In the genomic region with DNA sequence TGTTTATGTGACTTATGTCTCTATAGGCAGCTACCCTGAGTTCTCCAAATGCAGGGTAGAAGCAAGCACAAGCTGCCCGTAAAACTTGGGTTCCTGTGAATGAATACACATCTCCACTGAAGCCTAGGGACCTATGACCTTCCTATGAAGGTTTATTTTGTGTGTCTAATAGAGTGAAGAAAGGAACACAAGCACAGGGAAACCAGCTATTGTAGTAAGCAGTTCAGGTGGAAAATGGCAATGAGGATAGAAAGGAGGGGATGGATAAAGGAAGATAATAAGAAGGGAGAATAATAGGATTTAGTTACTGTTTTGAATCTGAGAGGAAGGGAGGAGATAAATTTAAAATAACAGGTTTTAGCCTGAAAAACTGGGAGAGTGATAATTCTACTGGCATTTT, we compare ENCODE assay signal across 20 cellular contexts. TPM values are rescaled to one million over a fixed set of nuclear protein-coding genes. Genes with fewer than 3 reads are reported as not detected.
DNase-seq lines count a peak whose midpoint lies in the region; ATAC-seq and TF ChIP-seq lines count a peak whose summit lies in the region.
"Had no signal": no experiment of that assay in that cellular context is flagged by ENCODE, and none has a peak within 500 bp of the region (broad histone marks: within the 10 kb centered on the region; RNA-seq: fewer than 3 reads in every experiment).

No MANE protein-coding gene starts in this region.

- H3K4me1 Mint-ChIP-seq in activated T-cell treated with anti-CD3 and anti-CD28 coated beads, Interleukin-2, amount 50 U/mL, for 24 hours (ENCODE audit: low read depth) = peaks cover 20% of the 10 kb centered on the region
- peaks cover 50% of the 10 kb centered on the region for H3K4me1 Mint-ChIP-seq in nephron

- intact Hi-C loops in gastrocnemius medialis (cut with DNase I; ENCODE audit: low total_unique reads) = loop anchor here (10.0 kb wide), 1 partner anchor 1857 kb away; the partner anchor contains the start of gene SLC38A1

- H3K4me3 Mint-ChIP-seq in activated T-cell treated with anti-CD3 and anti-CD28 coated beads, Interleukin-2, amount 50 U/mL, for 24 hours = peak overlapping the region; percentile 92
- H3K4me3 Mint-ChIP-seq in nephron = peak overlapping the region in 2 of 3 experiments; percentile 27 to 31

- H3K36me3 Mint-ChIP-seq in activated T-cell treated with anti-CD3 and anti-CD28 coated beads, Interleukin-2, amount 50 U/mL, for 24 hours (ENCODE audit: low read depth) = peaks cover 53% of the 10 kb centered on the region
- peaks cover 36% of the 10 kb centered on the region for H3K36me3 Mint-ChIP-seq in nephron (ENCODE audit: low read depth)

- no peaks in the 10 kb centered on the region for H3K9me3 ChIP-seq in gastrocnemius medialis

- no peak overlapping the region for H3K27ac Mint-ChIP-seq in activated T-cell treated with anti-CD3 and anti-CD28 coated beads, Interleukin-2, amount 50 U/mL, for 24 hours
- H3K27ac Mint-ChIP-seq in nephron = peak overlapping the region in 1 of 3 experiments; percentile 4

- peaks cover 0 to 12% of the 10 kb centered on the region in 2 donors for H3K36me3 ChIP-seq in gastrocnemius medialis

- no peak for TF ChIP-seq CTCF in nephron (IDR thresholded peaks at IDR 0.05; ENCODE audit: unreplicated experiment in 3 of 3)
- TF ChIP-seq CTCF in gastrocnemius medialis (IDR thresholded peaks at IDR 0.05 in 4 of 5, conservative IDR thresholded peaks at IDR 0.05 in 1 of 5) = no peak
- TF ChIP-seq CTCF in omental fat pad (IDR thresholded peaks at IDR 0.05) = no peak

- no peaks in the 10 kb centered on the region for H3K27me3 Mint-ChIP-seq in activated T-cell treated with anti-CD3 and anti-CD28 coated beads, Interleukin-2, amount 50 U/mL, for 24 hours
- no peaks in the 10 kb centered on the region for H3K27me3 Mint-ChIP-seq in nephron (ENCODE audit: low read depth)

- DNase-seq in activated T-cell treated with anti-CD3 and anti-CD28 coated beads, Interleukin-2, amount 50 U/mL, for 24 hours = no peak
- no peak for DNase-seq in activated T-cell treated with anti-CD3 and anti-CD28 coated beads, Interleukin-2, amount 50 U/mL, for 48 hours
- DNase-seq in NCI-H2227 treated with DMSO at 0.1 percent for 48 hours (lab: John Stamatoyannopoulos, UW) (peak; percentile 30), gastrocnemius medialis (no peak), dedifferentiated amniotic fluid mesenchymal stem cell (ENCODE audit: extremely low spot score) (no peak), omental fat pad (ENCODE audit: low spot score) (no peak)
- DNase-seq: AML-193; DMS79; GOT3; NCI-H1105; NCI-H187; NCI-H446 treated with DMSO at 0.1 percent for 48 hours; NK-92 treated with Interleukin-12 subunit alpha and Interleukin-12 subunit beta, amount 100 ng/mL, for 24 hours; SHP77 had no signal

- no peak for TF ChIP-seq POLR2A in gastrocnemius medialis (IDR thresholded peaks at IDR 0.05)

- peak overlapping the region; percentile 71 to 89 (median 86) for H3K4me3 ChIP-seq in gastrocnemius medialis
- H3K4me3 ChIP-seq: K562 had no signal

- H3K9me3 Mint-ChIP-seq in activated T-cell treated with anti-CD3 and anti-CD28 coated beads, Interleukin-2, amount 50 U/mL, for 24 hours = no peaks in the 10 kb centered on the region
- H3K9me3 Mint-ChIP-seq in nephron = no peaks in the 10 kb centered on the region

- peak overlapping the region; percentile 84 to 98 (median 93) for H3K27ac ChIP-seq in gastrocnemius medialis
- H3K27ac ChIP-seq: 22Rv1, C4-2B had no signal

- peaks cover 12 to 19% of the 10 kb centered on the region in 2 donors for H3K4me1 ChIP-seq in gastrocnemius medialis

- H3K27me3 ChIP-seq in gastrocnemius medialis = no peaks in the 10 kb centered on the region

- in situ Hi-C loops in gastrocnemius medialis (cut with MboI; ENCODE audit: low sequenced_read_pairs in 4 of 4) = no loop called here

- ATAC-seq in gastrocnemius medialis = no peak
- no peak for ATAC-seq in omental fat pad (ENCODE audit: low FRiP score)
- no peak for ATAC-seq in esophagus mucosa
- ATAC-seq: HCT116, K562 had no signal

RNA-seq across cellular contexts. Expression of gene PFKM, which starts 2.4 kb away (rescaled TPM):
- total RNA-seq in gastrocnemius medialis (1,000 to 10,000 TPM in 1 of 4 donors, 100 to 1,000 TPM in 3; 341 to 1,022 (median 763) TPM), omental fat pad (10 to 100 TPM; 24.1 to 47.7 (median 31.3) TPM), esophagus mucosa (24.7 TPM)

RNA-seq across cellular contexts. Expression of gene SENP1, which starts 15.6 kb away (rescaled TPM):
- total RNA-seq in gastrocnemius medialis (10 to 100 TPM in 3 of 4 donors, 1 to 10 TPM in 1; 8.7 to 19.1 (median 13.1) TPM), omental fat pad (10 to 100 TPM; 13.6 to 23.0 (median 18.2) TPM), esophagus mucosa (13.4 TPM)

RNA-seq across cellular contexts. Expression of gene ASB8, which starts 35.8 kb away (rescaled TPM):
- total RNA-seq in gastrocnemius medialis (100 to 1,000 TPM; 134 to 359 (median 210) TPM), omental fat pad (10 to 100 TPM; 13.7 to 32.0 (median 22.3) TPM), esophagus mucosa (24.7 TPM)

Comparison
In these comparisons a context has a peak if more than half of its experiments do, and no peak if none do; other contexts are left out.
1. RNA of gene PFKM, which starts 2.4 kb away (total RNA-seq): 341 to 1,022 TPM in gastrocnemius medialis; 24.1 to 47.7 TPM in omental fat pad and 24.7 TPM in esophagus mucosa (single experiment); every median in the first group is over 4 times any median in the second.